Comparison of ENCODE assay signal across 17 cellular contexts in genomic region chr17:2931426-2931825, GRCh38.
DNase-seq lines count a peak whose midpoint lies in the region; ATAC-seq and TF ChIP-seq lines count a peak whose summit lies in the region.
"Had no signal": no experiment of that assay in that cellular context is flagged by ENCODE, and none has a peak within 500 bp of the region (broad histone marks: within the 10 kb centered on the region; RNA-seq: fewer than 3 reads in every experiment).

No MANE protein-coding gene starts in this region.

- peaks cover 4% of the 10 kb centered on the region for H3K27me3 Mint-ChIP-seq in IgD-negative memory B cell
- H3K27me3 Mint-ChIP-seq in stimulated activated memory B cell treated with anti-CD40 and anti-IgM and Interleukin-4, amounts not matched to agents 10 μg/mL and 1 μg/mL and 100 μg/mL, for 72 hours = peaks cover 5% of the 10 kb centered on the region
- H3K27me3 Mint-ChIP-seq: activated CD4-positive, alpha-beta memory T cell treated with anti-CD3 and anti-CD28 coated beads, Interleukin-2, amount 10 ng/mL, durations not matched to agents 7 days and 5 days had no signal

- no peak overlapping the region for H2AFZ ChIP-seq in SU-DHL-6 (ENCODE audit: low read depth, low read length, severe bottlenecking)

- H3K79me2 ChIP-seq in SU-DHL-6 (ENCODE audit: insufficient read depth, low read length) = no peaks in the 10 kb centered on the region

- peak overlapping the region; percentile 22; the same call in 1 of the 2 replicates for H3K9ac ChIP-seq in SU-DHL-6 (ENCODE audit: low read length)

- H3K36me3 Mint-ChIP-seq in IgD-negative memory B cell = peaks cover 8% of the 10 kb centered on the region
- peaks cover 20% of the 10 kb centered on the region for H3K36me3 Mint-ChIP-seq in stimulated activated memory B cell treated with anti-CD40 and anti-IgM and Interleukin-4, amounts not matched to agents 10 μg/mL and 1 μg/mL and 100 μg/mL, for 72 hours

- peaks cover 0 to 5% of the 10 kb centered on the region in 2 donors for H3K4me1 ChIP-seq in left lung
- H3K4me1 ChIP-seq: sigmoid colon, SJSA1, tibial artery had no signal

- intact Hi-C loops in left lung (cut with DNase I) = no loop called here

- H4K20me1 ChIP-seq in SU-DHL-6 (ENCODE audit: low read depth, low read length) = no peaks in the 10 kb centered on the region

- peak overlapping the region; percentile 46 for H3K4me2 ChIP-seq in SU-DHL-6 (ENCODE audit: low read depth, low read length, poor library complexity, severe bottlenecking)

- ATAC-seq in stimulated activated memory B cell treated with anti-CD40 and anti-IgM and Interleukin-4, amounts not matched to agents 10 μg/mL and 1 μg/mL and 100 μg/mL, for 72 hours = peak; percentile 52
- no peak for ATAC-seq in left lung

- no peak overlapping the region for H3K4me3 ChIP-seq in SU-DHL-6 (ENCODE audit: insufficient read depth, low read length, poor library complexity, severe bottlenecking)
- H3K4me3 ChIP-seq in left lung = no peak overlapping the region
- H3K4me3 ChIP-seq: sigmoid colon, SJSA1, tibial artery had no signal

- no peaks in the 10 kb centered on the region for H3K36me3 ChIP-seq in SU-DHL-6 (ENCODE audit: low read length)
- H3K36me3 ChIP-seq in left lung = no peaks in the 10 kb centered on the region
- H3K36me3 ChIP-seq: sigmoid colon, SJSA1, tibial artery had no signal

- no peaks in the 10 kb centered on the region for H3K27me3 ChIP-seq in SU-DHL-6 (ENCODE audit: low read length)
- peaks cover 0 to 11% of the 10 kb centered on the region in 2 donors for H3K27me3 ChIP-seq in left lung
- H3K27me3 ChIP-seq: sigmoid colon, SJSA1, tibial artery had no signal

- no peaks in the 10 kb centered on the region for H3K9me3 Mint-ChIP-seq in IgD-negative memory B cell
- no peaks in the 10 kb centered on the region for H3K9me3 Mint-ChIP-seq in stimulated activated memory B cell treated with anti-CD40 and anti-IgM and Interleukin-4, amounts not matched to agents 10 μg/mL and 1 μg/mL and 100 μg/mL, for 72 hours
- H3K9me3 Mint-ChIP-seq: activated CD4-positive, alpha-beta memory T cell treated with anti-CD3 and anti-CD28 coated beads, Interleukin-2, amount 10 ng/mL, durations not matched to agents 7 days and 5 days; activated T-helper 2 cell treated with anti-CD3 and anti-CD28 coated beads, Interferon-gamma antibody, Interleukin-2, Interleukin-4, amounts not matched to agents 10 μg/mL and 5 μg/mL and 100 μg/mL, durations not matched to agents 14 hours and 24 hours and 36 hours had no signal

- H3K4me3 Mint-ChIP-seq in IgD-negative memory B cell = peak overlapping the region; percentile 18 to 91 (median 72)
- peak overlapping the region; percentile 50 for H3K4me3 Mint-ChIP-seq in stimulated activated memory B cell treated with anti-CD40 and anti-IgM and Interleukin-4, amounts not matched to agents 10 μg/mL and 1 μg/mL and 100 μg/mL, for 72 hours
- H3K4me3 Mint-ChIP-seq: activated CD4-positive, alpha-beta memory T cell treated with anti-CD3 and anti-CD28 coated beads, Interleukin-2, amount 10 ng/mL, durations not matched to agents 7 days and 5 days had no signal

- peaks cover 17 to 22% (median 19%) of the 10 kb centered on the region in 3 donors for H3K4me1 Mint-ChIP-seq in IgD-negative memory B cell
- peaks cover 37% of the 10 kb centered on the region for H3K4me1 Mint-ChIP-seq in stimulated activated memory B cell treated with anti-CD40 and anti-IgM and Interleukin-4, amounts not matched to agents 10 μg/mL and 1 μg/mL and 100 μg/mL, for 72 hours

- TF ChIP-seq CTCF in SU-DHL-6 (IDR thresholded peaks at IDR 0.05; ENCODE audit: insufficient read depth, low read length, poor library complexity, severe bottlenecking) (no peak), left lung (IDR thresholded peaks at IDR 0.05) (no peak)

- H3K27ac ChIP-seq in SU-DHL-6 (ENCODE audit: low read depth, low read length) = peak overlapping the region; percentile 79
- no peak overlapping the region for H3K27ac ChIP-seq in left lung
- H3K27ac ChIP-seq: C4-2B, sigmoid colon, SJSA1, tibial artery had no signal

- peak overlapping the region in 2 of 3 donors; percentile 13 to 30 for H3K27ac Mint-ChIP-seq in IgD-negative memory B cell
- peak overlapping the region; percentile 0 for H3K27ac Mint-ChIP-seq in stimulated activated memory B cell treated with anti-CD40 and anti-IgM and Interleukin-4, amounts not matched to agents 10 μg/mL and 1 μg/mL and 100 μg/mL, for 72 hours
- H3K27ac Mint-ChIP-seq: activated CD4-positive, alpha-beta memory T cell treated with anti-CD3 and anti-CD28 coated beads, Interleukin-2, amount 10 ng/mL, durations not matched to agents 7 days and 5 days; activated T-helper 2 cell treated with anti-CD3 and anti-CD28 coated beads, Interferon-gamma antibody, Interleukin-2, Interleukin-4, amounts not matched to agents 10 μg/mL and 5 μg/mL and 100 μg/mL, durations not matched to agents 14 hours and 24 hours and 36 hours had no signal

- DNase-seq in kidney tubule cell (ENCODE audit: low spot score) = peak; percentile 36
- no peak for DNase-seq in NCI-H146 (lab: John Stamatoyannopoulos, UW)
- no peak for DNase-seq in NCI-H345 (lab: John Stamatoyannopoulos, UW)
- DNase-seq in left lung = no peak
- DNase-seq: activated CD4-positive, alpha-beta memory T cell treated with anti-CD3 and anti-CD28 coated beads, Interleukin-2, amount 10 ng/mL, durations not matched to agents 7 days and 5 days; DMS79 treated with DMSO at 0.1 percent for 48 hours; foreskin fibroblast; mammary epithelial cell; NCI-H2081 treated with DMSO at 0.1 percent for 48 hours; sigmoid colon; tibial artery had no signal

- H3F3A ChIP-seq in SU-DHL-6 (ENCODE audit: insufficient read depth) = 0 out of 2 replicates have a peak, but pooled peaks cover 4% of the 10 kb centered on the region

- H3K9me3 ChIP-seq in SU-DHL-6 (ENCODE audit: insufficient read depth, low read length) (no peaks in the 10 kb centered on the region), left lung (no peaks in the 10 kb centered on the region)
- H3K9me3 ChIP-seq: sigmoid colon, SJSA1, tibial artery had no signal

- no peaks in the 10 kb centered on the region for H3K9me2 ChIP-seq in SU-DHL-6 (replicated peaks; ENCODE audit: insufficient read depth, low read length)
